22 cellular contexts compared by ENCODE assay signal in the genomic region with DNA sequence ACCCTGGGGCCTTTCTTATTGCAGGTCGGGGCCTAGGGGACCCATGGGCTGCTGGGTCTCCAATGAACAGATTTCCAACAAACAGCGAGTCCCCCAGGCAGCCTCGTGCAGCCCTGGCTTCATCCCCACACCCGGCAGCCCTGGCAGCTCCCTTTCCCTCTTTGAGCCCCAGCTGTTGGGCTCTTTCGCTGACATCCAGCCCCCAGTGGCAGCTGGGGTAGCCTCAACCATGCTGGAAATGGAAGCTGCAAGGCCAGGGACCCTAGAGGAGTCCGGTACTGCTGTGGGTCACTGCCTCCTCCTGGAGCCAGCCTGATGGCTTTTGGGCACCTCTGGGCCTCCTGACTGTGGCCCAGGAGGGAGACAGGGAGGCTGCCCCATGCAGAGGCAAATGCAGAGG. TPM values are rescaled to one million over a fixed set of nuclear protein-coding genes. Genes with fewer than 3 reads are reported as not detected.
"Had no signal": no experiment of that assay in that cellular context is flagged by ENCODE, and none has a peak within 500 bp of the region (broad histone marks: within the 10 kb centered on the region; RNA-seq: fewer than 3 reads in every experiment).

No MANE protein-coding gene starts in this region.

- H3K27me3 Mint-ChIP-seq: T-helper 17 cell had no signal

- ATAC-seq: activated CD8-positive, alpha-beta memory T cell treated with anti-CD3 and anti-CD28 coated beads, Interleukin-2, amount 10 ng/mL, durations not matched to agents 7 days and 5 days; activated T-cell treated with anti-CD3 and anti-CD28 coated beads, Interleukin-2, amount 50 U/mL, for 4 hours; T-helper 17 cell had no signal

- H3K4me3 Mint-ChIP-seq: activated B cell treated with CpG ODN at 0.5 μM for 24 hours; activated CD4-positive, alpha-beta T cell treated with anti-CD3 and anti-CD28 coated beads, Interleukin-2, amount 10 ng/mL, durations not matched to agents 24 days and 14 days; activated CD8-positive, alpha-beta memory T cell treated with anti-CD3 and anti-CD28 coated beads, Interleukin-2, amount 10 ng/mL, durations not matched to agents 7 days and 5 days; activated naive CD8-positive, alpha-beta T cell; activated T-cell treated with anti-CD3 and anti-CD28 coated beads, Interleukin-2, amount 50 U/mL, for 4 hours; brain; T-helper 17 cell had no signal

- DNase-seq: activated B cell treated with CpG ODN at 0.5 μM for 24 hours; activated CD4-positive, alpha-beta T cell treated with anti-CD3 and anti-CD28 coated beads for 1 hour; activated CD4-positive, alpha-beta T cell treated with anti-CD3 and anti-CD28 coated beads, Interleukin-2, amount 10 ng/mL, durations not matched to agents 24 days and 14 days; activated CD4-positive, alpha-beta T cell treated with anti-CD3 and anti-CD28 coated beads, Interleukin-2, amount 50 U/mL, for 48 hours; activated CD8-positive, alpha-beta memory T cell treated with anti-CD3 and anti-CD28 coated beads, Interleukin-2, amount 10 ng/mL, durations not matched to agents 7 days and 5 days; activated effector memory CD4-positive, alpha-beta T cell treated with anti-CD3 and anti-CD28 coated beads, Interleukin-2, amount 50 U/mL, for 16 hours; activated naive CD4-positive, alpha-beta T cell treated with Interleukin-2 at 50 U/mL for 16 hours; activated T-cell treated with anti-CD3 and anti-CD28 coated beads, Interleukin-2, amount 50 U/mL, for 4 hours; NCI-H1048; NCI-H1694; NCI-H2029; NCI-H226; NCI-H82; SHP77 treated with DMSO at 0.1 percent for 48 hours; T-helper 17 cell; T-helper 9 cell had no signal

- H3K27me3 ChIP-seq: cardiac muscle cell had no signal

- H3K4me1 Mint-ChIP-seq: brain had no signal

- H3K4me2 ChIP-seq: KMS-11 had no signal

- H3K36me3 Mint-ChIP-seq: activated CD8-positive, alpha-beta memory T cell treated with anti-CD3 and anti-CD28 coated beads, Interleukin-2, amount 10 ng/mL, durations not matched to agents 7 days and 5 days; activated naive CD8-positive, alpha-beta T cell; brain had no signal

- H3K9ac ChIP-seq: KMS-11 had no signal

- H3K36me3 ChIP-seq: cardiac muscle cell had no signal

- H3K9me3 Mint-ChIP-seq: activated B cell treated with CpG ODN at 0.5 μM for 24 hours; activated CD4-positive, alpha-beta T cell treated with anti-CD3 and anti-CD28 coated beads, Interleukin-2, amount 10 ng/mL, durations not matched to agents 24 days and 14 days; activated T-cell treated with anti-CD3 and anti-CD28 coated beads, Interleukin-2, amount 50 U/mL, for 4 hours; brain had no signal

- H3K27ac ChIP-seq: cardiac muscle cell, KMS-11 had no signal

- H3K27ac Mint-ChIP-seq: activated B cell treated with CpG ODN at 0.5 μM for 24 hours; activated CD4-positive, alpha-beta T cell treated with anti-CD3 and anti-CD28 coated beads, Interleukin-2, amount 10 ng/mL, durations not matched to agents 24 days and 14 days; activated CD8-positive, alpha-beta memory T cell treated with anti-CD3 and anti-CD28 coated beads, Interleukin-2, amount 10 ng/mL, durations not matched to agents 7 days and 5 days; activated naive CD8-positive, alpha-beta T cell; brain; T-helper 17 cell had no signal

- H3K4me3 ChIP-seq: cardiac muscle cell had no signal

RNA-seq across cellular contexts. Expression of gene GNG13, which starts 18.3 kb away (rescaled TPM):
- total RNA-seq: activated B cell treated with CpG ODN at 0.5 μM for 24 hours; activated CD4-positive, alpha-beta T cell treated with anti-CD3 and anti-CD28 coated beads, Interleukin-2, amount 10 ng/mL, durations not matched to agents 24 days and 14 days; activated CD8-positive, alpha-beta memory T cell treated with anti-CD3 and anti-CD28 coated beads, Interleukin-2, amount 10 ng/mL, durations not matched to agents 7 days and 5 days; activated T-cell treated with anti-CD3 and anti-CD28 coated beads, Interleukin-2, amount 50 U/mL, for 4 hours; astrocyte; cardiac muscle cell; NCI-H460; T-helper 17 cell had no signal

RNA-seq across cellular contexts. Expression of gene MSLN, which starts 21.7 kb away (rescaled TPM):
- total RNA-seq: activated B cell treated with CpG ODN at 0.5 μM for 24 hours; activated CD4-positive, alpha-beta T cell treated with anti-CD3 and anti-CD28 coated beads, Interleukin-2, amount 10 ng/mL, durations not matched to agents 24 days and 14 days; activated CD8-positive, alpha-beta memory T cell treated with anti-CD3 and anti-CD28 coated beads, Interleukin-2, amount 10 ng/mL, durations not matched to agents 7 days and 5 days; astrocyte; T-helper 17 cell had no signal
- polyA plus RNA-seq: cardiac muscle cell had no signal
